ENCODE assay signal across 25 cellular contexts in the genomic region with DNA sequence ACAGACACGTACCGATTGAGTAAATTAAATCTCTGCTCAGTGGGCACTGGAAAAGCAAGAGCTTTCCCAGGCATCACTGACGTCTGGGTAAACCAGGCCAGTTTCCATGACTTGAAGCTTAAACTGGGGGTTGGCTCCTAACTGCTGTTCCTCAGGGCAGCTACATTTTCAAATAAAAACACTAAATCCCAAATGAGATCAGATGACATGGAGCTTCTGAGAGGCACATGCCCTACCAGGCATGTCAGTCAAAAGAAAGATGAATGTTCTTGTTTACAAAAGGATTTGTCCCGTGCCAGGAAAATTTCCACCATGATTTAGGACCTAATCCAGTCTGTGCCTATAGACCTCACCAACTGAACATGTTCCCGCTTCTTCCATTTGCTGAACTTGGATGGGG.
A peak's percentile ranks its signal among the peaks of the same experiment; 100 is the strongest.
DNase-seq lines count a peak whose midpoint lies in the region; ATAC-seq and TF ChIP-seq lines count a peak whose summit lies in the region.
"Had no signal": no experiment of that assay in that cellular context is flagged by ENCODE, and none has a peak within 500 bp of the region (broad histone marks: within the 10 kb centered on the region; RNA-seq: fewer than 3 reads in every experiment).

No MANE protein-coding gene starts in this region.

- no peaks in the 10 kb centered on the region for H3K27me3 ChIP-seq in RWPE2 (ENCODE audit: insufficient read depth, poor library complexity, severe bottlenecking)
- no peaks in the 10 kb centered on the region for H3K27me3 ChIP-seq in skeletal muscle satellite cell (ENCODE audit: control insufficient read depth, insufficient read depth, low read length)
- no peaks in the 10 kb centered on the region for H3K27me3 ChIP-seq in CD4-positive, alpha-beta memory T cell (ENCODE audit: insufficient read depth, low read length)

- intact Hi-C loops in CD4-positive, alpha-beta memory T cell (cut with micrococcal nuclease): no loop called here

- peaks cover 26% of the 10 kb centered on the region for H3K4me1 ChIP-seq in RWPE2 (ENCODE audit: insufficient read depth, poor library complexity, severe bottlenecking)
- H3K4me1 ChIP-seq in skeletal muscle satellite cell (ENCODE audit: control insufficient read depth, insufficient read depth, low read length): peaks cover 38% of the 10 kb centered on the region
- no peaks in the 10 kb centered on the region for H3K4me1 ChIP-seq in CD4-positive, alpha-beta memory T cell (ENCODE audit: insufficient read depth, low read length)
- H3K4me1 ChIP-seq: HAP-1 had no signal

- peak overlapping the region; percentile 79 for H3K27ac ChIP-seq in RWPE2 (ENCODE audit: poor library complexity, severe bottlenecking)
- no peak overlapping the region for H3K27ac ChIP-seq in CD4-positive, alpha-beta memory T cell (ENCODE audit: low read depth, low read length)
- H3K27ac ChIP-seq: cardiac muscle cell, suprapubic skin, WERI-Rb-1 had no signal

- TF ChIP-seq CTCF in RWPE2 (IDR thresholded peaks at IDR 0.05; ENCODE audit: poor library complexity, severe bottlenecking): no peak

- no peak for DNase-seq in HEK293T (ENCODE audit: extremely low spot score)
- DNase-seq in RWPE2 (ENCODE audit: low spot score): no peak
- DNase-seq in fibroblast of peridontal ligament (ENCODE audit: extremely low read depth): peak; percentile 33
- DNase-seq in activated CD8-positive, alpha-beta memory T cell treated with anti-CD3 and anti-CD28 coated beads, Interleukin-2, amount 50 U/mL, for 48 hours: no peak
- DNase-seq in CD4-positive, alpha-beta memory T cell: no peak
- DNase-seq: activated CD4-positive, alpha-beta memory T cell treated with anti-CD3 and anti-CD28 coated beads for 36 hours; activated T-cell treated with anti-CD3 and anti-CD28 coated beads, Interleukin-2, amount 50 U/mL, for 4 hours; DMS 273 treated with DMSO at 0.1 percent for 48 hours; effector CD8-positive, alpha-beta T cell; NCI-H1436 treated with DMSO at 0.1 percent for 48 hours; NCI-H226; nucleus accumbens; SHP77 treated with DMSO at 0.1 percent for 48 hours; stimulated activated CD4-positive, alpha-beta T cell treated with anti-CD3 and anti-CD28 coated beads, Interleukin-4, amount 100 ng/mL, for 24 hours; T-helper 17 cell; WERI-Rb-1 had no signal

- H3K9me3 ChIP-seq in RWPE2 (ENCODE audit: severe bottlenecking) (no peaks in the 10 kb centered on the region), skeletal muscle satellite cell (replicated peaks; ENCODE audit: low read length) (no peaks in the 10 kb centered on the region)
- H3K9me3 ChIP-seq in CD4-positive, alpha-beta memory T cell (ENCODE audit: control insufficient read depth in 1 of 2, low read length in 2 of 2): no peaks in the 10 kb centered on the region
- H3K9me3 ChIP-seq: HAP-1, suprapubic skin had no signal

- H3K36me3 ChIP-seq in RWPE2 (ENCODE audit: low read depth): no peaks in the 10 kb centered on the region
- H3K36me3 ChIP-seq in skeletal muscle satellite cell (ENCODE audit: insufficient read depth, low read length): no peaks in the 10 kb centered on the region
- H3K36me3 ChIP-seq in CD4-positive, alpha-beta memory T cell (ENCODE audit: insufficient read depth, low read length): no peaks in the 10 kb centered on the region
- H3K36me3 ChIP-seq: cardiac muscle cell, HAP-1, suprapubic skin, WERI-Rb-1 had no signal

- peaks cover 0 to 2% (median 0%) of the 10 kb centered on the region in 8 donors for H3K9me3 Mint-ChIP-seq in CD4-positive, alpha-beta memory T cell
- H3K9me3 Mint-ChIP-seq: activated CD4-positive, alpha-beta memory T cell treated with anti-CD3 and anti-CD28 coated beads for 36 hours; activated naive CD4-positive, alpha-beta T cell treated with anti-CD3 and anti-CD28 coated beads, Interleukin-2, amount 50 U/mL, for 72 hours; activated T-cell treated with anti-CD3 and anti-CD28 coated beads, Interleukin-2, amount 50 U/mL, for 4 hours; mesothelial cell of epicardium had no signal

- ATAC-seq in RWPE2 (ENCODE audit: low read depth): no peak
- no peak for ATAC-seq in HG03432 (IDR thresholded peaks at IDR 0.05; ENCODE audit: unreplicated experiment)
- ATAC-seq in GM21526 (IDR thresholded peaks at IDR 0.05; ENCODE audit: low FRiP score, unreplicated experiment): no peak
- ATAC-seq: activated naive CD4-positive, alpha-beta T cell treated with anti-CD3 and anti-CD28 coated beads, Interleukin-2, amount 50 U/mL, for 72 hours; activated T-cell treated with anti-CD3 and anti-CD28 coated beads, Interleukin-2, amount 50 U/mL, for 4 hours; T-helper 17 cell had no signal

- peak overlapping the region; percentile 60 for H3K9ac ChIP-seq in skeletal muscle satellite cell (ENCODE audit: low read depth, low read length)

- H3K4me1 Mint-ChIP-seq in CD4-positive, alpha-beta memory T cell: no peaks in the 10 kb centered on the region
- H3K4me1 Mint-ChIP-seq: B cell, T-helper 17 cell had no signal

- no peaks in the 10 kb centered on the region for H3K27me3 Mint-ChIP-seq in CD4-positive, alpha-beta memory T cell
- H3K27me3 Mint-ChIP-seq: activated CD4-positive, alpha-beta memory T cell treated with anti-CD3 and anti-CD28 coated beads for 36 hours had no signal

- H3K4me3 Mint-ChIP-seq in CD4-positive, alpha-beta memory T cell: no peak overlapping the region
- H3K4me3 Mint-ChIP-seq: activated CD4-positive, alpha-beta memory T cell treated with anti-CD3 and anti-CD28 coated beads for 36 hours; activated T-cell treated with anti-CD3 and anti-CD28 coated beads, Interleukin-2, amount 50 U/mL, for 4 hours; B cell; mesothelial cell of epicardium; T-helper 17 cell had no signal

- CTCF ChIA-PET in HEK293T (lab: Yijun Ruan, JAX): no interaction called here
- CTCF ChIA-PET in CD4-positive, alpha-beta memory T cell (lab: Charles Lee; ENCODE audit: partially characterized antibody): interaction anchor here (0.9 kb wide), 1 partner anchor 12 kb away, joined by 4 read pairs; no protein-coding TSS in a partner anchor

- POLR2A ChIA-PET in HEK293T (lab: Yijun Ruan, JAX): no interaction called here
- POLR2A ChIA-PET in CD4-positive, alpha-beta memory T cell (lab: Charles Lee; ENCODE audit: partially characterized antibody): no interaction called here

- no peaks in the 10 kb centered on the region for H3K36me3 Mint-ChIP-seq in CD4-positive, alpha-beta memory T cell
- H3K36me3 Mint-ChIP-seq: activated CD4-positive, alpha-beta memory T cell treated with anti-CD3 and anti-CD28 coated beads for 36 hours; activated naive CD4-positive, alpha-beta T cell treated with anti-CD3 and anti-CD28 coated beads, Interleukin-2, amount 50 U/mL, for 72 hours; mesothelial cell of epicardium had no signal

- no peak overlapping the region for H3K4me3 ChIP-seq in RWPE2 (ENCODE audit: severe bottlenecking)
- H3K4me3 ChIP-seq in skeletal muscle satellite cell (ENCODE audit: low read length): no peak overlapping the region
- H3K4me3 ChIP-seq in CD4-positive, alpha-beta memory T cell (ENCODE audit: low read length in 2 of 2): no peak overlapping the region
- H3K4me3 ChIP-seq: cardiac muscle cell, HAP-1, suprapubic skin had no signal

- H3K4me2 ChIP-seq in skeletal muscle satellite cell (ENCODE audit: low read length): peak overlapping the region; percentile 49

- H3K27ac Mint-ChIP-seq in CD4-positive, alpha-beta memory T cell: no peak overlapping the region
- H3K27ac Mint-ChIP-seq: activated CD4-positive, alpha-beta memory T cell treated with anti-CD3 and anti-CD28 coated beads for 36 hours; activated naive CD4-positive, alpha-beta T cell treated with anti-CD3 and anti-CD28 coated beads, Interleukin-2, amount 50 U/mL, for 72 hours; B cell; T-helper 17 cell had no signal

TF ChIP-seq in HEK293T, 16 proteins besides CTCF, POLR2A, EP300 and RAD21:
- TF ChIP-seq TARDBP (IDR thresholded peaks at IDR 0.05): no peak
- TF ChIP-seq, protein P1, sequence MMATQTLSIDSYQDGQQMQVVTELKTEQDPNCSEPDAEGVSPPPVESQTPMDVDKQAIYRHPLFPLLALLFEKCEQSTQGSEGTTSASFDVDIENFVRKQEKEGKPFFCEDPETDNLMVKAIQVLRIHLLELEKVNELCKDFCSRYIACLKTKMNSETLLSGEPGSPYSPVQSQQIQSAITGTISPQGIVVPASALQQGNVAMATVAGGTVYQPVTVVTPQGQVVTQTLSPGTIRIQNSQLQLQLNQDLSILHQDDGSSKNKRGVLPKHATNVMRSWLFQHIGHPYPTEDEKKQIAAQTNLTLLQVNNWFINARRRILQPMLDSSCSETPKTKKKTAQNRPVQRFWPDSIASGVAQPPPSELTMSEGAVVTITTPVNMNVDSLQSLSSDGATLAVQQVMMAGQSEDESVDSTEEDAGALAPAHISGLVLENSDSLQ (IDR thresholded peaks at IDR 0.05): peak; percentile 37; the same call in 1 of the 2 replicates
